19 cellular contexts compared by ENCODE assay signal in genomic region chr11:74327076-74327475, GRCh38. TPM values are rescaled to one million over a fixed set of nuclear protein-coding genes. Genes with fewer than 3 reads are reported as not detected.
"Had no signal": no experiment of that assay in that cellular context is flagged by ENCODE, and none has a peak within 500 bp of the region (broad histone marks: within the 10 kb centered on the region; RNA-seq: fewer than 3 reads in every experiment).

No MANE protein-coding gene starts in this region.

- H3K4me3 ChIP-seq: lower lobe of right lung, right lobe of liver, stomach, tibial artery had no signal

- H3K9ac ChIP-seq: parathyroid adenoma had no signal

- ATAC-seq: left ventricle myocardium superior; lower lobe of right lung; naive thymus-derived CD8-positive, alpha-beta T cell; stimulated activated effector memory CD8-positive, alpha-beta T cell treated with anti-CD3 and anti-CD28 coated beads, Interleukin-12 subunit alpha, Interleukin-12 subunit beta, amount 100 ng/mL, for 72 hours had no signal

- H3K4me3 Mint-ChIP-seq: central memory CD8-positive, alpha-beta T cell; dendritic cell treated with granulocyte-macrophage colony-stimulating factor and Interleukin-4, amounts not matched to agents 40 ng/mL and 50 ng/mL, for 4 days; naive thymus-derived CD8-positive, alpha-beta T cell; stimulated activated effector memory CD8-positive, alpha-beta T cell treated with anti-CD3 and anti-CD28 coated beads, Interleukin-12 subunit alpha, Interleukin-12 subunit beta, amount 100 ng/mL, for 72 hours; type B pancreatic cell had no signal

- DNase-seq: effector memory CD4-positive, alpha-beta T cell; head of caudate nucleus; left ventricle myocardium superior; lower lobe of right lung; naive thymus-derived CD8-positive, alpha-beta T cell; right lobe of liver; stimulated activated CD4-positive, alpha-beta T cell treated with anti-CD3 and anti-CD28 coated beads, Interleukin-2, amount 100 ng/mL, for 24 hours; stimulated activated CD4-positive, alpha-beta T cell treated with anti-CD3 and anti-CD28 coated beads, Interleukin-4, amount 100 ng/mL, for 24 hours; stimulated activated naive CD4-positive, alpha-beta T cell treated with Interleukin-2 at 50 U/mL for 16 hours; stomach; tibial artery had no signal

- H3K27me3 ChIP-seq: right lobe of liver, stomach, tibial artery had no signal

- H3K36me3 ChIP-seq: lower lobe of right lung, right lobe of liver, stomach, tibial artery had no signal

- H3K27ac Mint-ChIP-seq: dendritic cell treated with granulocyte-macrophage colony-stimulating factor and Interleukin-4, amounts not matched to agents 40 ng/mL and 50 ng/mL, for 4 days; progenitor cell of endocrine pancreas; stimulated activated effector memory CD8-positive, alpha-beta T cell treated with anti-CD3 and anti-CD28 coated beads, Interleukin-12 subunit alpha, Interleukin-12 subunit beta, amount 100 ng/mL, for 72 hours; type B pancreatic cell had no signal

- H3K27ac ChIP-seq: lower lobe of right lung, neutrophil, parathyroid adenoma, right lobe of liver had no signal

- H3K27me3 Mint-ChIP-seq: central memory CD8-positive, alpha-beta T cell; progenitor cell of endocrine pancreas had no signal

- H3K9me3 Mint-ChIP-seq: central memory CD8-positive, alpha-beta T cell; dendritic cell treated with granulocyte-macrophage colony-stimulating factor and Interleukin-4, amounts not matched to agents 40 ng/mL and 50 ng/mL, for 4 days; naive thymus-derived CD8-positive, alpha-beta T cell; stimulated activated effector memory CD8-positive, alpha-beta T cell treated with anti-CD3 and anti-CD28 coated beads, Interleukin-12 subunit alpha, Interleukin-12 subunit beta, amount 100 ng/mL, for 72 hours; type B pancreatic cell had no signal

- H3K4me1 ChIP-seq: parathyroid adenoma, right lobe of liver had no signal

- H3K4me1 Mint-ChIP-seq: central memory CD8-positive, alpha-beta T cell; stimulated activated effector memory CD8-positive, alpha-beta T cell treated with anti-CD3 and anti-CD28 coated beads, Interleukin-12 subunit alpha, Interleukin-12 subunit beta, amount 100 ng/mL, for 72 hours had no signal

- H3K9me3 ChIP-seq: lower lobe of right lung, neutrophil, right lobe of liver, stomach, tibial artery had no signal

- H3K36me3 Mint-ChIP-seq: stimulated activated effector memory CD8-positive, alpha-beta T cell treated with anti-CD3 and anti-CD28 coated beads, Interleukin-12 subunit alpha, Interleukin-12 subunit beta, amount 100 ng/mL, for 72 hours; type B pancreatic cell had no signal

RNA-seq across cellular contexts. Expression of gene P4HA3, which starts 15.6 kb away (rescaled TPM):
- total RNA-seq: myocyte; naive thymus-derived CD8-positive, alpha-beta T cell had no signal
